Comparison of ENCODE assay signal across 15 cellular contexts in genomic region chr12:71710276-71711125, GRCh38. TPM values are rescaled to one million over a fixed set of nuclear protein-coding genes. Genes with fewer than 3 reads are reported as not detected.
DNase-seq lines count a peak whose midpoint lies in the region; ATAC-seq and TF ChIP-seq lines count a peak whose summit lies in the region.
"Had no signal": no experiment of that assay in that cellular context is flagged by ENCODE, and none has a peak within 500 bp of the region (broad histone marks: within the 10 kb centered on the region; RNA-seq: fewer than 3 reads in every experiment).

No MANE protein-coding gene starts in this region.

- peak overlapping the region; percentile 63 for H3K27ac ChIP-seq in HCT116 (ENCODE audit: low read depth, low read length)
- H3K27ac ChIP-seq: adrenal gland, transverse colon, WERI-Rb-1 had no signal

- no peaks in the 10 kb centered on the region for H3K27me3 ChIP-seq in HCT116 (ENCODE audit: insufficient read depth, low read length)
- H3K27me3 ChIP-seq in adipocyte (replicated peaks; ENCODE audit: control insufficient read depth, insufficient read depth, low read length) = no peaks in the 10 kb centered on the region
- H3K27me3 ChIP-seq: adrenal gland, transverse colon had no signal

- H3K4me1 ChIP-seq in HCT116 (ENCODE audit: control insufficient read depth in 1 of 2, insufficient read depth in 2 of 2, low read length in 2 of 2) = peaks cover 22 to 43% of the 10 kb centered on the region in 2 experiments
- peaks cover 10% of the 10 kb centered on the region for H3K4me1 ChIP-seq in adipocyte (ENCODE audit: control insufficient read depth, insufficient read depth, low read length)
- H3K4me1 ChIP-seq: adrenal gland, transverse colon had no signal

- H3K9ac ChIP-seq in HCT116 (ENCODE audit: low read length) (peak overlapping the region; percentile 17; the same call in 1 of the 2 replicates), adipocyte (ENCODE audit: low read length) (no peak overlapping the region)

- no peaks in the 10 kb centered on the region for H3K9me2 ChIP-seq in HCT116 (ENCODE audit: insufficient read depth)

- H3K4me3 ChIP-seq in AG04449 (ENCODE audit: low read depth, low read length) (no peak overlapping the region), HCT116 (replicated peaks in 1 of 2; ENCODE audit: low read depth in 1 of 2, low read length in 2 of 2) (peak overlapping the region in 1 of 2 experiments; percentile 19; a peak in 2 of 4 replicates), adipocyte (ENCODE audit: low read length) (no peak overlapping the region)
- H3K4me3 ChIP-seq: adrenal gland, transverse colon had no signal

- CTCF ChIA-PET in AG04449 (lab: Yijun Ruan, JAX) = interaction anchor here (1.0 kb wide), 1 partner anchor 37 kb away, joined by 3 read pairs; no protein-coding TSS in a partner anchor
- CTCF ChIA-PET in HCT116 (lab: Charles Lee) = no interaction called here

- H2AFZ ChIP-seq in HCT116 (ENCODE audit: low read depth, low read length, poor library complexity, severe bottlenecking) = peak overlapping the region; percentile 7

- RAD21 ChIA-PET in HCT116 (lab: Charles Lee; ENCODE audit: low non-redundant PET in 1 of 2, low total read pairs in 2 of 2, uncharacterized antibody in 2 of 2, unreplicated experiment in 2 of 2) = no interaction called here

- no peak for TF ChIP-seq POLR2A in HCT116 (IDR thresholded peaks at IDR 0.05; ENCODE audit: borderline replicate concordance, extremely low read depth, insufficient read depth, insufficient read length)

- POLR2A ChIA-PET in AG04449 (lab: Yijun Ruan, JAX) (no interaction called here), HCT116 (lab: Charles Lee) (no interaction called here)

- no peaks in the 10 kb centered on the region for H4K20me1 ChIP-seq in HCT116 (ENCODE audit: insufficient read depth)

- intact Hi-C loops in HCT116 (cut with micrococcal nuclease) = no loop called here

- H3K79me2 ChIP-seq in HCT116 (ENCODE audit: insufficient read depth, low read length) = no peaks in the 10 kb centered on the region

- peak; percentile 37 for DNase-seq in AG04449 (ENCODE audit: low read depth, low spot score)
- DNase-seq in HCT116 (ENCODE audit: low read depth, low spot score) = peak; percentile 92
- DNase-seq in adipocyte (ENCODE audit: low read depth) = peak; percentile 70
- DNase-seq in iPS-NIHi11 (ENCODE audit: low spot score) = peak; percentile 34
- no peak for DNase-seq in NCI-H187 (lab: John Stamatoyannopoulos, UW)
- DNase-seq in NCI-H1417 (lab: John Stamatoyannopoulos, UW) = no peak
- no peak for DNase-seq in activated gamma-delta T cell (lab: John Stamatoyannopoulos, UW)
- DNase-seq: DMS 273 treated with DMSO at 0.1 percent for 48 hours; naive B cell; NK-92 treated with Interleukin-12 subunit alpha and Interleukin-12 subunit beta, amount 100 ng/mL, for 24 hours; stimulated activated CD4-positive, alpha-beta T cell treated with anti-CD3 and anti-CD28 coated beads, Interleukin-2, amount 100 ng/mL, for 24 hours; transverse colon; WERI-Rb-1 had no signal

- ATAC-seq in HCT116 (peak; percentile 96), GM18517 (IDR thresholded peaks at IDR 0.05; ENCODE audit: unreplicated experiment) (no peak)

- peak overlapping the region; percentile 67 for H3K4me2 ChIP-seq in HCT116 (ENCODE audit: low read length)

- peak; percentile 23; the same call in 1 of the 2 replicates for TF ChIP-seq RAD21 in HCT116 (IDR thresholded peaks at IDR 0.05; ENCODE audit: low read depth)

- TF ChIP-seq CTCF in AG04449 (IDR thresholded peaks at IDR 0.05; ENCODE audit: insufficient read depth, low read length, missing control alignments) = no peak
- no peak for TF ChIP-seq CTCF in HCT116 (IDR thresholded peaks at IDR 0.05 in 2 of 3, conservative IDR thresholded peaks at IDR 0.05 in 1 of 3; ENCODE audit: borderline replicate concordance in 1 of 3, insufficient read depth in 1 of 3, low read depth in 2 of 3, low read length in 2 of 3)

- H3K9me3 ChIP-seq in HCT116 (ENCODE audit: control insufficient read depth in 1 of 2, insufficient read depth in 1 of 2, low read depth in 1 of 2, low read length in 2 of 2) = no peaks in the 10 kb centered on the region
- H3K9me3 ChIP-seq in adipocyte (ENCODE audit: control insufficient read depth, low read length) = peaks cover 11% of the 10 kb centered on the region

- no TSS peak for BruUV-seq in HCT116 (replicated peaks; lab: Mats Ljungman, UMichigan)

- H3K36me3 ChIP-seq in HCT116 (ENCODE audit: control insufficient read depth in 1 of 2, insufficient read depth in 2 of 2, low read length in 2 of 2) (no peaks in the 10 kb centered on the region), adipocyte (ENCODE audit: control insufficient read depth, insufficient read depth, low read length, severe bottlenecking) (no peaks in the 10 kb centered on the region)
- H3K36me3 ChIP-seq: adrenal gland, transverse colon, WERI-Rb-1 had no signal

TF ChIP-seq in HCT116, 20 proteins besides CTCF, POLR2A, EP300 and RAD21 (continues in another document):
- TF ChIP-seq YY1 (IDR thresholded peaks at IDR 0.05; ENCODE audit: extremely low read depth, insufficient replicate concordance, low read depth, low read length) = peak; percentile 78
- peak; percentile 91 for TF ChIP-seq SRF (IDR thresholded peaks at IDR 0.05; ENCODE audit: low read depth)
- TF ChIP-seq ZBTB33 (IDR thresholded peaks at IDR 0.05; ENCODE audit: extremely low read depth, insufficient replicate concordance, low read length) = no peak
- peak; percentile 96 for TF ChIP-seq SP1 (IDR thresholded peaks at IDR 0.05; ENCODE audit: low read depth)
- TF ChIP-seq EZH2 (IDR thresholded peaks at IDR 0.05) = no peak
- TF ChIP-seq SIN3A (IDR thresholded peaks at IDR 0.05; ENCODE audit: low read depth) = peak; percentile 91
- peak; percentile 64 for TF ChIP-seq EGR1 (IDR thresholded peaks at IDR 0.05; ENCODE audit: low read depth)
- no peak for TF ChIP-seq ZFX (IDR thresholded peaks at IDR 0.05)
- TF ChIP-seq FOSL1 (IDR thresholded peaks at IDR 0.05; ENCODE audit: low read depth) = peak; percentile 100
- TF ChIP-seq ZNF274 (IDR thresholded peaks at IDR 0.05; ENCODE audit: low read depth, low read length) = no peak
- peak; percentile 96 for TF ChIP-seq CEBPB (IDR thresholded peaks at IDR 0.05; ENCODE audit: low read depth)
- TF ChIP-seq JUND (IDR thresholded peaks at IDR 0.05) = peak; percentile 99
- TF ChIP-seq MAX (IDR thresholded peaks at IDR 0.05) = peak; percentile 82
- TF ChIP-seq POLR2AphosphoS5 (IDR thresholded peaks at IDR 0.05; ENCODE audit: low read depth, low read length) = peak; percentile 54
- 0 out of 2 replicates have a peak, but pooled peaks have one; percentile 62 for TF ChIP-seq ATF3 (IDR thresholded peaks at IDR 0.05)
- TF ChIP-seq REST (IDR thresholded peaks at IDR 0.05; ENCODE audit: low read depth) = no peak
- TF ChIP-seq CBX3 (IDR thresholded peaks at IDR 0.05; ENCODE audit: low read depth) = peak; percentile 98

RNA-seq across cellular contexts. Expression of gene TMEM19, which starts 24.6 kb away (rescaled TPM):
- 18.9 TPM for total RNA-seq in HCT116 (2021; ENCODE audit: unreplicated experiment)
- polyA plus RNA-seq in HCT116 (2012) = 11.0 and 12.4 TPM in 2 replicates

RNA-seq across cellular contexts. Expression of gene RAB21, which starts 44.2 kb away (rescaled TPM):
- total RNA-seq in HCT116 (2021; ENCODE audit: unreplicated experiment) = 57.1 TPM
- polyA plus RNA-seq in HCT116 (2012) = 20.0 and 22.2 TPM in 2 replicates

RNA-seq across cellular contexts. Expression of gene THAP2, which starts 46.4 kb away (rescaled TPM):
- 3.7 TPM for total RNA-seq in HCT116 (2021; ENCODE audit: unreplicated experiment)
- 1.4 and 2.5 TPM in 2 replicates for polyA plus RNA-seq in HCT116 (2012)

RNA-seq across cellular contexts. Expression of gene ZFC3H1, which starts 46.9 kb away (rescaled TPM):
- total RNA-seq in HCT116 (2021; ENCODE audit: unreplicated experiment) = 37.1 TPM
- polyA plus RNA-seq in HCT116 (2012) = 6.5 and 11.6 TPM in 2 replicates

Comparison
In these comparisons a context has a peak if more than half of its experiments do, and no peak if none do; other contexts are left out.
1. DNase-seq: peak in AG04449 (single experiment), HCT116 (single experiment), adipocyte (single experiment) and iPS-NIHi11 (single experiment); none in NCI-H187 (0 of 2), NCI-H1417 (0 of 3) and activated gamma-delta T cell (single experiment).